14 cellular contexts compared by ENCODE assay signal in genomic region chr22:31853736-31854500, GRCh38.
A peak's percentile ranks its signal among the peaks of the same experiment; 100 is the strongest.
DNase-seq lines count a peak whose midpoint lies in the region; ATAC-seq and TF ChIP-seq lines count a peak whose summit lies in the region.
"Had no signal": no experiment of that assay in that cellular context is flagged by ENCODE, and none has a peak within 500 bp of the region (broad histone marks: within the 10 kb centered on the region; RNA-seq: fewer than 3 reads in every experiment).

No MANE protein-coding gene starts in this region.

- no peak for TF ChIP-seq CTCF in glutamatergic neuron (IDR thresholded peaks at IDR 0.05; ENCODE audit: partially characterized antibody, unreplicated experiment)

- H3K4me1 Mint-ChIP-seq in glutamatergic neuron (ENCODE audit: low read depth, unreplicated experiment), result peaks cover 21% of the 10 kb centered on the region

- H3K36me3 Mint-ChIP-seq in glutamatergic neuron (ENCODE audit: unreplicated experiment), result peaks cover 10% of the 10 kb centered on the region

- ATAC-seq in GM21390 (IDR thresholded peaks at IDR 0.05; ENCODE audit: unreplicated experiment), result no peak
- ATAC-seq in GM21447 (IDR thresholded peaks at IDR 0.05; ENCODE audit: unreplicated experiment), result no peak

- no peaks in the 10 kb centered on the region for H3K9me3 Mint-ChIP-seq in glutamatergic neuron (ENCODE audit: unreplicated experiment)

- H3K4me3 Mint-ChIP-seq in glutamatergic neuron (ENCODE audit: unreplicated experiment), result no peak overlapping the region

- DNase-seq in NCI-H2171 treated with DMSO at 0.1 percent for 48 hours (lab: John Stamatoyannopoulos, UW), result peak; percentile 33
- no peak for DNase-seq in NCI-H2171 (lab: John Stamatoyannopoulos, UW)
- DNase-seq in cerebellar cortex (ENCODE audit: low spot score), result peak; percentile 77
- no peak for DNase-seq in glutamatergic neuron
- DNase-seq in NCI-H1694 treated with DMSO at 0.1 percent for 48 hours (lab: John Stamatoyannopoulos, UW), result no peak
- DNase-seq in GM03348 (ENCODE audit: low spot score), result no peak
- DNase-seq: AML-193, NCI-H1436 treated with DMSO at 0.1 percent for 48 hours, NCI-H2029 treated with DMSO at 0.1 percent for 48 hours, NCI-H748 treated with DMSO at 0.1 percent for 48 hours, OCI-M1, SHP77 had no signal

- peak overlapping the region; percentile 41 for H3K27ac Mint-ChIP-seq in glutamatergic neuron (ENCODE audit: unreplicated experiment)

- peaks cover 3% of the 10 kb centered on the region for H3K27me3 Mint-ChIP-seq in glutamatergic neuron (ENCODE audit: unreplicated experiment)

Comparison
In these comparisons a context has a peak if more than half of its experiments do, and no peak if none do; other contexts are left out.
1. DNase-seq: peak in NCI-H2171 treated with DMSO at 0.1 percent for 48 hours (single experiment) and cerebellar cortex (single experiment); none in NCI-H2171 (single experiment), glutamatergic neuron (single experiment), NCI-H1694 treated with DMSO at 0.1 percent for 48 hours (single experiment) and GM03348 (single experiment).